ENCODE assay signal across 8 cellular contexts in the genomic region with DNA sequence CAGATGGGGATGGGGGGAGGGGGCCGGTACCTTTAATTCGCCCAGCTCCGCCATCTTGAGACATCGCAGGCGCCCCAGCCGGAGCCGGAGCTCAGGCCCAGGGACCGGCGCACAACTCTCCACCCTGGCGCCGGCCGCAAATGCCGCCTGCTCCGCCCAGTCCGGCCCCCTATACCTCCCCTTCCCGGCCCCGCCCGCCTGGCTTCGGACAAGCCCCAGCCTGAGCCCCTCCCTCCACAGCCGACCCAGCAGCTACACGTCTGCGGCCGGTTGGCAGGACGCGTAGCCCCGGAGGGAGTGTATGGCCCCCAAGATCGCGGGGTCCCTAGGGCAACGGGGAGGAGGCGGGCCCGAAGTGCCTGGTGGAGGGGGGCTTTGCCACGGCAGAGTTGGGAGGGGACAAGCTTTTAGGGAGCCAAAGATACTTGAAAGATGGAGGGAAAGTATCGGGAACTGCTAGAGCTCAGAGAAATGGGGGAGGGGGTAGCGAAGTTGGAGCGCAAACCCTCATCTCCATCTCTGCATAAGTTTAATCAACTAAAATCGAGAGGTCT. TPM values are rescaled to one million over a fixed set of nuclear protein-coding genes. Genes with fewer than 3 reads are reported as not detected.
DNase-seq lines count a peak whose midpoint lies in the region; ATAC-seq and TF ChIP-seq lines count a peak whose summit lies in the region.

A gene (minus strand): TSS at position 145 of the 554 bp plus-strand sequence. CDS start 91 bp downstream, at position 54.

- POLR2A ChIA-PET in BJ (lab: Charles Lee): interaction anchor here (0.5 to 1.8 kb wide), 6 partner anchors 9 to 179 kb away, joined by 3 to 11 read pairs (median 4); no protein-coding TSS in a partner anchor
- POLR2A ChIA-PET in activated CD4-positive, alpha-beta T cell treated with anti-CD3 and anti-CD28 coated beads, Interleukin-2, amount 10 ng/mL, durations not matched to agents 7 days and 5 days (lab: Charles Lee): interaction anchor here (0.9 to 1.5 kb wide), 4 partner anchors 10 to 394 kb away, joined by 3 to 5 read pairs (median 4); a partner anchor contains a TSS

- DNase-seq in BJ (ENCODE audit: low read depth) (peak; percentile 65), GM19240 (ENCODE audit: insufficient read length, low spot score) (peak; percentile 85), NCI-H524 treated with DMSO at 0.1 percent for 48 hours (lab: John Stamatoyannopoulos, UW) (peak; percentile 47), coronary artery (ENCODE audit: low spot score) (peak; percentile 98), left lobe of liver (ENCODE audit: low spot score) (peak; percentile 96)
- DNase-seq in activated CD4-positive, alpha-beta T cell treated with anti-CD3 and anti-CD28 coated beads, Interleukin-2, amount 10 ng/mL, durations not matched to agents 7 days and 5 days: peak; percentile 87
- peak; percentile 84 to 91 for DNase-seq in stimulated activated CD4-positive, alpha-beta T cell treated with anti-CD3 and anti-CD28 coated beads, Interleukin-2, amount 100 ng/mL, for 24 hours

- TF ChIP-seq CTCF in BJ (IDR thresholded peaks at IDR 0.05; ENCODE audit: insufficient read depth, low read depth, low read length): no peak
- TF ChIP-seq CTCF in coronary artery (IDR thresholded peaks at IDR 0.05): no peak

- peak within 1 kb of the TSS; percentile 91 to 98 for H3K27ac ChIP-seq in coronary artery

- H3K36me3 ChIP-seq in BJ (ENCODE audit: control insufficient read depth, insufficient read depth, low read length): peaks cover 12% of the 10 kb centered on the region

- H3K4me1 Mint-ChIP-seq in activated CD4-positive, alpha-beta T cell treated with anti-CD3 and anti-CD28 coated beads, Interleukin-2, amount 10 ng/mL, durations not matched to agents 7 days and 5 days: peaks cover 24% of the 10 kb centered on the region

- no peaks in the 10 kb centered on the region for H3K27me3 ChIP-seq in BJ (ENCODE audit: control insufficient read depth, insufficient read depth, low read length)

- CTCF ChIA-PET in BJ (lab: Yijun Ruan, JAX): interaction anchor here (0.6 to 10.2 kb wide), 16 partner anchors 9 to 1918 kb away, joined by 3 to 179 read pairs (median 4); a partner anchor contains a TSS
- CTCF ChIA-PET in activated CD4-positive, alpha-beta T cell treated with anti-CD3 and anti-CD28 coated beads, Interleukin-2, amount 10 ng/mL, durations not matched to agents 7 days and 5 days (lab: Charles Lee): interaction anchor here (0.6 to 8.4 kb wide), 15 partner anchors 8 to 173 kb away, joined by 3 to 141 read pairs (median 4); a partner anchor contains a TSS

- H3K4me3 ChIP-seq in BJ (ENCODE audit: low read depth, low read length) (peak within 1 kb of the TSS; percentile 90), coronary artery (peak within 1 kb of the TSS; percentile 97)

- no peaks in the 10 kb centered on the region for H3K9me3 Mint-ChIP-seq in activated CD4-positive, alpha-beta T cell treated with anti-CD3 and anti-CD28 coated beads, Interleukin-2, amount 10 ng/mL, durations not matched to agents 7 days and 5 days

- peak within 1 kb of the TSS; percentile 91 for H3K4me3 Mint-ChIP-seq in activated CD4-positive, alpha-beta T cell treated with anti-CD3 and anti-CD28 coated beads, Interleukin-2, amount 10 ng/mL, durations not matched to agents 7 days and 5 days

- ATAC-seq in HG03457 (IDR thresholded peaks at IDR 0.05; ENCODE audit: unreplicated experiment): peak; percentile 58
- ATAC-seq in left lobe of liver: peak; percentile 90

- H3K27ac Mint-ChIP-seq in activated CD4-positive, alpha-beta T cell treated with anti-CD3 and anti-CD28 coated beads, Interleukin-2, amount 10 ng/mL, durations not matched to agents 7 days and 5 days: peak within 1 kb of the TSS; percentile 88

- peaks cover 11% of the 10 kb centered on the region for H3K36me3 Mint-ChIP-seq in activated CD4-positive, alpha-beta T cell treated with anti-CD3 and anti-CD28 coated beads, Interleukin-2, amount 10 ng/mL, durations not matched to agents 7 days and 5 days (ENCODE audit: low read depth)

- H3K27me3 Mint-ChIP-seq in activated CD4-positive, alpha-beta T cell treated with anti-CD3 and anti-CD28 coated beads, Interleukin-2, amount 10 ng/mL, durations not matched to agents 7 days and 5 days: peaks cover 10% of the 10 kb centered on the region

RNA-seq across cellular contexts. Expression of the gene that starts here (rescaled TPM):
- 30.0 and 38.0 TPM in 2 replicates for polyA plus RNA-seq in BJ (2011; rRNA removed)
- polyA minus RNA-seq in BJ (2011; rRNA and poly(A)+ RNA removed): 27.3 and 28.8 TPM in 2 replicates
- total RNA-seq in activated CD4-positive, alpha-beta T cell treated with anti-CD3 and anti-CD28 coated beads, Interleukin-2, amount 10 ng/mL, durations not matched to agents 7 days and 5 days: 10 to 100 TPM; 17.9 to 18.8 TPM
- 6.2 TPM for total RNA-seq in left lobe of liver

Comparison
In these comparisons a context has a peak if more than half of its experiments do, and no peak if none do; other contexts are left out.
1. Peak in every context shown above with its lines: DNase-seq, ATAC-seq, H3K4me3 ChIP-seq and H3K27ac ChIP-seq.
2. DNase-seq: peak in every context shown above with its lines; median percentile 98 in coronary artery; 96 in left lobe of liver; 88 in stimulated activated CD4-positive, alpha-beta T cell treated with anti-CD3 and anti-CD28 coated beads, Interleukin-2, amount 100 ng/mL, for 24 hours; 87 in activated CD4-positive, alpha-beta T cell treated with anti-CD3 and anti-CD28 coated beads, Interleukin-2, amount 10 ng/mL, durations not matched to agents 7 days and 5 days; 85 in GM19240; 65 in BJ; 47 in NCI-H524 treated with DMSO at 0.1 percent for 48 hours.